In the genomic region with DNA sequence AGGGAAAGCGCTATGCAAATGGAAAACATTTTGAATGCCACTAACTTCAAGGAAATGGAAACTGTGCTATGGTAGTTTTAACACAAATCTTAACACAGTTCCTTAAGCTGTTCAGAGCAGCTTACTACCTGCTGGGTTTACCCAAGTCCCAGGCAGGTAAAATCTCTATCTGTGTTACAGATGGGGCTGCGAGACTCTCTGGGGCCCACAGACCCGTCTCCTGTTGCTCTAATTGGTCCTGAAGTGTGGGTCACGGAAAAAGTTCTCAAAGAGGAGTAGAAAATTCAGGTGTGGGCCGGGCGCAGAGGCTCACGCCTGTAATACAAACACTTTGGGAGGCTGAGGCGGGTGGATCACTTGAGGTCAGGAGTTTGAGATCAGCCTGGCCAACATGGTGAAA, we compare ENCODE assay signal across 20 cellular contexts. TPM values are rescaled to one million over a fixed set of nuclear protein-coding genes. Genes with fewer than 3 reads are reported as not detected.
"Had no signal": no experiment of that assay in that cellular context is flagged by ENCODE, and none has a peak within 500 bp of the region (broad histone marks: within the 10 kb centered on the region; RNA-seq: fewer than 3 reads in every experiment).

No MANE protein-coding gene starts in this region.

- ATAC-seq: activated naive CD4-positive, alpha-beta T cell treated with anti-CD3 and anti-CD28 coated beads, Interleukin-2, amount 50 U/mL, for 72 hours; activated T-cell treated with anti-CD3 and anti-CD28 coated beads, Interleukin-2, amount 50 U/mL, for 72 hours; body of pancreas; right lobe of liver; T-cell had no signal

- H3K27me3 ChIP-seq: body of pancreas, colonic mucosa, right lobe of liver had no signal

- H3K9me3 Mint-ChIP-seq: activated CD4-positive, alpha-beta memory T cell treated with anti-CD3 and anti-CD28 coated beads, Interleukin-2, amount 10 ng/mL, durations not matched to agents 7 days and 5 days; activated naive CD4-positive, alpha-beta T cell treated with anti-CD3 and anti-CD28 coated beads, Interleukin-2, amount 50 U/mL, for 72 hours; activated T-cell treated with anti-CD3 and anti-CD28 coated beads, Interleukin-2, amount 50 U/mL, for 72 hours; stimulated activated naive CD8-positive, alpha-beta T cell treated with anti-CD3 and anti-CD28 coated beads, Interleukin-15, Interleukin-2, amounts not matched to agents 100 ng/mL and 50 ng/mL, for 24 hours; T-cell had no signal

- H3K36me3 Mint-ChIP-seq: activated naive CD4-positive, alpha-beta T cell treated with anti-CD3 and anti-CD28 coated beads, Interleukin-2, amount 50 U/mL, for 72 hours had no signal

- H3K27me3 Mint-ChIP-seq: activated CD4-positive, alpha-beta memory T cell treated with anti-CD3 and anti-CD28 coated beads, Interleukin-2, amount 10 ng/mL, durations not matched to agents 7 days and 5 days; stimulated activated naive CD8-positive, alpha-beta T cell treated with anti-CD3 and anti-CD28 coated beads, Interleukin-15, Interleukin-2, amounts not matched to agents 100 ng/mL and 50 ng/mL, for 24 hours; T-cell had no signal

- H3K36me3 ChIP-seq: colonic mucosa, right lobe of liver had no signal

- H3K4me3 ChIP-seq: body of pancreas, colonic mucosa, left ventricle myocardium inferior, right lobe of liver, smooth muscle cell had no signal

- DNase-seq: activated CD4-positive, alpha-beta memory T cell treated with anti-CD3 and anti-CD28 coated beads, Interleukin-2, amount 10 ng/mL, durations not matched to agents 7 days and 5 days; activated CD4-positive, alpha-beta T cell treated with anti-CD3 and anti-CD28 coated beads for 4 hours; activated gamma-delta T cell; activated T-cell treated with anti-CD3 and anti-CD28 coated beads, Interleukin-2, amount 50 U/mL, for 72 hours; amniotic stem cell; body of pancreas; central memory CD4-positive, alpha-beta T cell; colonic mucosa; foreskin fibroblast; glutamatergic neuron; hypothalamus; kidney; left ventricle myocardium inferior; T-cell had no signal

- H3K4me3 Mint-ChIP-seq: activated CD4-positive, alpha-beta memory T cell treated with anti-CD3 and anti-CD28 coated beads, Interleukin-2, amount 10 ng/mL, durations not matched to agents 7 days and 5 days; activated T-cell treated with anti-CD3 and anti-CD28 coated beads, Interleukin-2, amount 50 U/mL, for 72 hours; stimulated activated naive CD8-positive, alpha-beta T cell treated with anti-CD3 and anti-CD28 coated beads, Interleukin-15, Interleukin-2, amounts not matched to agents 100 ng/mL and 50 ng/mL, for 24 hours had no signal

- H3K9me3 ChIP-seq: body of pancreas, colonic mucosa, left ventricle myocardium inferior, right lobe of liver had no signal

- H3K27ac Mint-ChIP-seq: activated CD4-positive, alpha-beta memory T cell treated with anti-CD3 and anti-CD28 coated beads, Interleukin-2, amount 10 ng/mL, durations not matched to agents 7 days and 5 days; activated T-cell treated with anti-CD3 and anti-CD28 coated beads, Interleukin-2, amount 50 U/mL, for 72 hours; T-cell had no signal

- H3K27ac ChIP-seq: colonic mucosa, left ventricle myocardium inferior, right lobe of liver had no signal

RNA-seq across cellular contexts. Expression of a gene that starts 20.2 kb away (rescaled TPM):
- total RNA-seq: temporal lobe had no signal
- polyA plus RNA-seq: neural cell had no signal
